In the genomic region with DNA sequence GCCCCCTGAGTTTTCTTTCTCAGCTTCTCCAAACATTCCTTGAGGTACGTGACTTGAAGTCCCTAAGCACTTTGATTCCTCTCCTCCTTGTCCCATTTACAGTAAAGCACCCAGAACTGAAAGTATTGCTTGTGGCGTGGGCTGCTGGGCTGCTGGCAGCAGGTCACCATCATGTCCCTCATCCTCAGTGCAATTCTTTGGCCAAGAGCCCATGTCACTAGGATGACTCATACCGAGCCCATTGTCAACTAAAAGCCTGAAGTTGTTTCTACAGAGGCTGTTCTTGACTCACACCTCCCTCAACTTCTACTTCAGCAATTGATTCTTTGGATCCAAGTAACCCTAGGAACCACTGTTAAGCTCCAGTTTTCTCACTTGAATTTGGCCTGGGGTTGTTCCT, we compare ENCODE assay signal across 9 cellular contexts. TPM values are rescaled to one million over a fixed set of nuclear protein-coding genes. Genes with fewer than 3 reads are reported as not detected.
DNase-seq lines count a peak whose midpoint lies in the region; ATAC-seq and TF ChIP-seq lines count a peak whose summit lies in the region.
"Had no signal": no experiment of that assay in that cellular context is flagged by ENCODE, and none has a peak within 500 bp of the region (broad histone marks: within the 10 kb centered on the region; RNA-seq: fewer than 3 reads in every experiment).

No MANE protein-coding gene starts in this region.

- WGBS in esophagus muscularis mucosa = 52% methylated on average over 3 of the region's 3 CpGs

- TF ChIP-seq EP300 in esophagus muscularis mucosa (IDR thresholded peaks at IDR 0.05) = no peak

- no peaks in the 10 kb centered on the region for H3K9me2 ChIP-seq in Karpas-422 (replicated peaks; ENCODE audit: insufficient read depth, low read length)

- H3K4me3 ChIP-seq in fibroblast of villous mesenchyme (ENCODE audit: low read depth, low read length) = no peak overlapping the region
- no peak overlapping the region for H3K4me3 ChIP-seq in Karpas-422 (ENCODE audit: low read length)
- H3K4me3 ChIP-seq in esophagus muscularis mucosa = no peak overlapping the region

- no peak for TF ChIP-seq CTCF in fibroblast of villous mesenchyme (IDR thresholded peaks at IDR 0.05; ENCODE audit: insufficient read depth, low read depth, low read length)
- TF ChIP-seq CTCF in esophagus muscularis mucosa (IDR thresholded peaks at IDR 0.05) = no peak

- no peak overlapping the region for H3K4me2 ChIP-seq in Karpas-422 (ENCODE audit: low read depth, low read length, poor library complexity, severe bottlenecking)

- ATAC-seq in HG02610 (IDR thresholded peaks at IDR 0.05; ENCODE audit: unreplicated experiment) = no peak
- ATAC-seq: Panc1 had no signal

- H3K36me3 ChIP-seq in Karpas-422 (ENCODE audit: insufficient read depth, low read length) = no peaks in the 10 kb centered on the region
- H3K36me3 ChIP-seq in esophagus muscularis mucosa = no peaks in the 10 kb centered on the region

- no peak overlapping the region for H2AFZ ChIP-seq in Karpas-422 (ENCODE audit: low read length)

- no peak overlapping the region for H3K9ac ChIP-seq in Karpas-422 (ENCODE audit: low read length)

- no peaks in the 10 kb centered on the region for H3K27me3 ChIP-seq in Karpas-422 (ENCODE audit: low read length)
- no peaks in the 10 kb centered on the region for H3K27me3 ChIP-seq in esophagus muscularis mucosa

- no peaks in the 10 kb centered on the region for H3K79me2 ChIP-seq in Karpas-422 (ENCODE audit: low read length)

- intact Hi-C loops in esophagus muscularis mucosa (cut with DNase I) = no loop called here

- peak; percentile 31 for DNase-seq in stimulated activated CD4-positive, alpha-beta T cell treated with anti-CD3 and anti-CD28 coated beads, Interleukin-1b, Interleukin-23, amount 100 ng/mL, for 48 hours
- no peak for DNase-seq in stimulated activated CD4-positive, alpha-beta T cell treated with anti-CD3 and anti-CD28 coated beads, Interleukin-12 subunit alpha, Interleukin-12 subunit beta, amount 100 ng/mL, for 4 hours
- DNase-seq in NOMO-1 (lab: John Stamatoyannopoulos, UW; ENCODE audit: unreplicated experiment in 2 of 2) (peak; percentile 58 to 73), fibroblast of villous mesenchyme (ENCODE audit: low read depth) (peak; percentile 38), Karpas-422 (no peak), esophagus muscularis mucosa (ENCODE audit: extremely low spot score) (no peak)
- DNase-seq in activated CD4-positive, CD25-positive, alpha-beta regulatory T cell treated with anti-CD3 and anti-CD28 coated beads, Interleukin-2, amount 50 U/mL, for 72 hours = no peak

- no peaks in the 10 kb centered on the region for H4K20me1 ChIP-seq in Karpas-422 (ENCODE audit: insufficient read depth, low read depth, low read length)

- no peaks in the 10 kb centered on the region for H3K9me3 ChIP-seq in Karpas-422 (ENCODE audit: low read length)
- H3K9me3 ChIP-seq in esophagus muscularis mucosa = no peaks in the 10 kb centered on the region

- H3K27ac ChIP-seq in Karpas-422 (ENCODE audit: low read length) = no peak overlapping the region
- no peak overlapping the region for H3K27ac ChIP-seq in esophagus muscularis mucosa (replicated peaks in 1 of 4)

- no peak for TF ChIP-seq POLR2A in esophagus muscularis mucosa (IDR thresholded peaks at IDR 0.05; ENCODE audit: low read depth)

- H3K4me1 ChIP-seq in Karpas-422 (ENCODE audit: low read length) (peaks cover 40% of the 10 kb centered on the region), esophagus muscularis mucosa (peaks cover 0 to 6% (median 0%) of the 10 kb centered on the region in 4 donors)

RNA-seq across cellular contexts. Expression of a gene that starts 54.3 kb away (rescaled TPM):
- total RNA-seq in fibroblast of villous mesenchyme (115 and 229 TPM in 2 replicates), esophagus muscularis mucosa (10 to 100 TPM; 11.2 to 26.3 (median 18.6) TPM)
- total RNA-seq in Karpas-422 (2014; rRNA removed; shearing (Covaris generic); ENCODE audit: low replicate concordance) = 144 and 170 TPM in 2 replicates

Comparison
In these comparisons a context has a peak if more than half of its experiments do, and no peak if none do; other contexts are left out.
1. DNase-seq: peak in stimulated activated CD4-positive, alpha-beta T cell treated with anti-CD3 and anti-CD28 coated beads, Interleukin-1b, Interleukin-23, amount 100 ng/mL, for 48 hours (single experiment), NOMO-1 (2 of 2) and fibroblast of villous mesenchyme (single experiment); none in stimulated activated CD4-positive, alpha-beta T cell treated with anti-CD3 and anti-CD28 coated beads, Interleukin-12 subunit alpha, Interleukin-12 subunit beta, amount 100 ng/mL, for 4 hours (single experiment), Karpas-422 (single experiment), esophagus muscularis mucosa (single experiment) and activated CD4-positive, CD25-positive, alpha-beta regulatory T cell treated with anti-CD3 and anti-CD28 coated beads, Interleukin-2, amount 50 U/mL, for 72 hours (single experiment).